Comparison of ENCODE assay signal across 9 cellular contexts in genomic region chr15:52228928-52229327, GRCh38. TPM values are rescaled to one million over a fixed set of nuclear protein-coding genes. Genes with fewer than 3 reads are reported as not detected.
DNase-seq lines count a peak whose midpoint lies in the region; ATAC-seq lines count a peak whose summit lies in the region.
"Had no signal": no experiment of that assay in that cellular context is flagged by ENCODE, and none has a peak within 500 bp of the region (broad histone marks: within the 10 kb centered on the region; RNA-seq: fewer than 3 reads in every experiment).

No MANE protein-coding gene starts in this region.

- H3K4me1 Mint-ChIP-seq in stimulated activated naive B cell treated with anti-CD40 and anti-IgM and Interleukin-4, amounts not matched to agents 10 μg/mL and 1 μg/mL and 100 μg/mL, for 72 hours: peaks cover 32 to 41% of the 10 kb centered on the region in 2 donors

- H3K27me3 Mint-ChIP-seq in stimulated activated naive B cell treated with anti-CD40 and anti-IgM and Interleukin-4, amounts not matched to agents 10 μg/mL and 1 μg/mL and 100 μg/mL, for 72 hours: no peaks in the 10 kb centered on the region

- ATAC-seq in GM19395 (IDR thresholded peaks at IDR 0.05; ENCODE audit: unreplicated experiment): peak; percentile 37
- peak; percentile 48 to 53 for ATAC-seq in stimulated activated naive B cell treated with anti-CD40 and anti-IgM and Interleukin-4, amounts not matched to agents 10 μg/mL and 1 μg/mL and 100 μg/mL, for 72 hours (replicated peaks)
- no peak for ATAC-seq in left cardiac atrium
- ATAC-seq in HG02840 (IDR thresholded peaks at IDR 0.05; ENCODE audit: low FRiP score, unreplicated experiment): no peak
- ATAC-seq: right cardiac atrium had no signal

- H3K36me3 Mint-ChIP-seq in stimulated activated naive B cell treated with anti-CD40 and anti-IgM and Interleukin-4, amounts not matched to agents 10 μg/mL and 1 μg/mL and 100 μg/mL, for 72 hours: no peaks in the 10 kb centered on the region

- intact Hi-C loops in left cardiac atrium (cut with DNase I): no loop called here

- no peaks in the 10 kb centered on the region for H3K9me3 Mint-ChIP-seq in stimulated activated naive B cell treated with anti-CD40 and anti-IgM and Interleukin-4, amounts not matched to agents 10 μg/mL and 1 μg/mL and 100 μg/mL, for 72 hours

- H3K4me3 Mint-ChIP-seq in stimulated activated naive B cell treated with anti-CD40 and anti-IgM and Interleukin-4, amounts not matched to agents 10 μg/mL and 1 μg/mL and 100 μg/mL, for 72 hours: no peak overlapping the region

- DNase-seq in NCI-H226 (peak; percentile 72), germinal center (ENCODE audit: low spot score) (peak; percentile 85), left cardiac atrium (no peak), NCI-H2029 (lab: John Stamatoyannopoulos, UW) (no peak)
- DNase-seq in stimulated activated naive B cell treated with anti-CD40 and anti-IgM and Interleukin-4, amounts not matched to agents 10 μg/mL and 1 μg/mL and 100 μg/mL, for 72 hours: peak; percentile 66
- DNase-seq: activated CD4-positive, alpha-beta T cell treated with anti-CD3 and anti-CD28 coated beads, Interleukin-2, amount 50 U/mL, for 4 hours; right cardiac atrium had no signal

- peak overlapping the region; percentile 86 for H3K27ac Mint-ChIP-seq in stimulated activated naive B cell treated with anti-CD40 and anti-IgM and Interleukin-4, amounts not matched to agents 10 μg/mL and 1 μg/mL and 100 μg/mL, for 72 hours

RNA-seq across cellular contexts. Expression of gene GNB5, which starts 37.7 kb away (rescaled TPM):
- total RNA-seq in left cardiac atrium: 10 to 100 TPM; 36.3 to 63.4 TPM

Comparison
In these comparisons a context has a peak if more than half of its experiments do, and no peak if none do; other contexts are left out.
1. ATAC-seq: peak in GM19395 (single experiment) and stimulated activated naive B cell treated with anti-CD40 and anti-IgM and Interleukin-4, amounts not matched to agents 10 μg/mL and 1 μg/mL and 100 μg/mL, for 72 hours (2 of 2); none in left cardiac atrium (0 of 2) and HG02840 (single experiment).
2. DNase-seq: peak in NCI-H226 (single experiment), germinal center (single experiment) and stimulated activated naive B cell treated with anti-CD40 and anti-IgM and Interleukin-4, amounts not matched to agents 10 μg/mL and 1 μg/mL and 100 μg/mL, for 72 hours (single experiment); none in left cardiac atrium (single experiment) and NCI-H2029 (single experiment).